ENCODE assay signal across 11 cellular contexts in the genomic region with DNA sequence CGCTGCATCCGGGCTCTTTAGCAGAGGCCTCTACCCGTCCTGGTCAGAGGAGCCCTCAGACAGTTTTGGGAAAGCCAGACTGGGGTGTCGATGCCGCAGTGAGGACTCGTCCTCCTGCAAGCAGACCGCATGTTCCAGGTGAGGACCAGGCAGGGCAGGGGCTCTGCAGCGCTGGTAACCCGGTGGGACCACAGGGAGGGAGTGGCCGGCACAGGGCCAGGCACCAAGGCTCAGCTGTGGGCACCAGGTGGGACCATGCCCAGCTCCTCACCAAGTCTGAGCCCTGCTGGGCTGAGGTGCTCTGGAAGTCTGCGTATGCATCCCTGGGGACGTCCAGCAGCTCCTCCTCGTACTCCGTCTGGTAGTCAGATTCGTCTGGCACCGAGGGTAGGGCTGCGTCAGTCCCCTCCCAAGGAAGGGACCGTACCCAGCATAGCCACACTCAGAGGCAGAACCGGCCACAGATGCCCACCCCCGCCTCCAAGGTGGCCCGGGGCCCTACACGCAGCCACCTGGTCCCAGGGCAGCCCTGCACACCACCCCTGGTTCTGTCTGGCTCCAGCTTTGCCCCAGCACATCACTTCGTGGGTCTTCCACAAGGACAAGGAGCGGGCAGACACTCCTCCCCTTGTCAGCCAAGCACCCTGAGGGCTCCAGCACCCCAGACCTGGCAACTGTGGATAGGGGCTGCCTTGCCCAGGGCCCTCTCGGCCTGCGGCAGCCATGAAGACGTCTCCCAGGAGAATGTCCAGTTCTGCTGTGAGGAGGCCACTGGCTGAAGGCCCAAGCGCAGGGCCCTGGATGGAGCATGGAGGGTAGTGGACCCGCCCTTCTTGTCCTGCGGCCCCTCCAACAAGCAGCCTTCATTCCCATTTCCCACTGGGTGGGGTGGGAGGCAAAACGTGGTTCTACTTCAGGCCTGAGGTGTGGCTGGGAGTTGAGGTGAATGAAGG. TPM values are rescaled to one million over a fixed set of nuclear protein-coding genes. Genes with fewer than 3 reads are reported as not detected.
A peak's percentile ranks its signal among the peaks of the same experiment; 100 is the strongest.
DNase-seq lines count a peak whose midpoint lies in the region; ATAC-seq and TF ChIP-seq lines count a peak whose summit lies in the region.
"Had no signal": no experiment of that assay in that cellular context is flagged by ENCODE, and none has a peak within 500 bp of the region (broad histone marks: within the 10 kb centered on the region; RNA-seq: fewer than 3 reads in every experiment).

No MANE protein-coding gene starts in this region.

- no peaks in the 10 kb centered on the region for H3K9me3 ChIP-seq in naive thymus-derived CD4-positive, alpha-beta T cell (ENCODE audit: control insufficient read depth in 2 of 3, low read length in 3 of 3)

- H3K27ac ChIP-seq in naive thymus-derived CD4-positive, alpha-beta T cell (ENCODE audit: low read depth, low read length), result peak overlapping the region; percentile 93
- H3K27ac ChIP-seq: SJSA1 had no signal

- peaks cover 7% of the 10 kb centered on the region for H3K36me3 Mint-ChIP-seq in stimulated activated naive CD8-positive, alpha-beta T cell treated with anti-CD3 and anti-CD28 coated beads, Interleukin-15, Interleukin-2, amounts not matched to agents 100 ng/mL and 50 ng/mL, for 24 hours (ENCODE audit: low read depth)
- peaks cover 9% of the 10 kb centered on the region for H3K36me3 Mint-ChIP-seq in activated naive CD8-positive, alpha-beta T cell treated with anti-CD3 and anti-CD28 coated beads for 36 hours
- peaks cover 0 to 4% (median 0%) of the 10 kb centered on the region in 5 donors for H3K36me3 Mint-ChIP-seq in naive thymus-derived CD4-positive, alpha-beta T cell
- no peaks in the 10 kb centered on the region for H3K36me3 Mint-ChIP-seq in activated CD4-positive, alpha-beta memory T cell treated with anti-CD3 and anti-CD28 coated beads for 36 hours
- H3K36me3 Mint-ChIP-seq in nephron progenitor cell (ENCODE audit: low read depth), result peaks cover 12% of the 10 kb centered on the region

- H3K4me3 ChIP-seq in naive thymus-derived CD4-positive, alpha-beta T cell (ENCODE audit: low read length), result no peak overlapping the region
- H3K4me3 ChIP-seq: SJSA1 had no signal

- POLR2A ChIA-PET in naive thymus-derived CD4-positive, alpha-beta T cell (lab: Charles Lee), result interaction anchor here (0.9 kb wide), 1 partner anchor 14 kb away, joined by 3 read pairs; no protein-coding TSS in a partner anchor
- POLR2A ChIA-PET in activated CD4-positive, alpha-beta memory T cell treated with anti-CD3 and anti-CD28 coated beads for 36 hours (lab: Charles Lee), result no interaction called here

- no peak for ATAC-seq in stimulated activated naive CD8-positive, alpha-beta T cell treated with anti-CD3 and anti-CD28 coated beads, Interleukin-15, Interleukin-2, amounts not matched to agents 100 U/mL and 50 U/mL, for 24 hours
- ATAC-seq in naive thymus-derived CD4-positive, alpha-beta T cell, result no peak

- intact Hi-C loops in naive thymus-derived CD4-positive, alpha-beta T cell (cut with micrococcal nuclease), result loop anchor here (1.0 to 5.0 kb wide), 2 partner anchors 7 to 92 kb away; partner anchors contain the start of genes MRPL41 (in 1 of the 2) and PNPLA7 (in 1 of the 2)
- intact Hi-C loops in activated CD4-positive, alpha-beta memory T cell treated with anti-CD3 and anti-CD28 coated beads for 36 hours (cut with micrococcal nuclease), result no loop called here

- H3K27me3 Mint-ChIP-seq in stimulated activated naive CD8-positive, alpha-beta T cell treated with anti-CD3 and anti-CD28 coated beads, Interleukin-15, Interleukin-2, amounts not matched to agents 100 ng/mL and 50 ng/mL, for 24 hours, result no peaks in the 10 kb centered on the region
- no peaks in the 10 kb centered on the region for H3K27me3 Mint-ChIP-seq in activated naive CD8-positive, alpha-beta T cell treated with anti-CD3 and anti-CD28 coated beads for 36 hours
- H3K27me3 Mint-ChIP-seq in naive thymus-derived CD4-positive, alpha-beta T cell, result no peaks in the 10 kb centered on the region
- no peaks in the 10 kb centered on the region for H3K27me3 Mint-ChIP-seq in activated CD4-positive, alpha-beta memory T cell treated with anti-CD3 and anti-CD28 coated beads for 36 hours
- H3K27me3 Mint-ChIP-seq in nephron progenitor cell (ENCODE audit: low read depth, poor library complexity), result peaks cover 18% of the 10 kb centered on the region

- H3K27me3 ChIP-seq in naive thymus-derived CD4-positive, alpha-beta T cell (ENCODE audit: control insufficient read depth in 2 of 2, insufficient read depth in 2 of 2, low read length in 2 of 2), result no peaks in the 10 kb centered on the region
- H3K27me3 ChIP-seq: SJSA1 had no signal

- peaks cover 35% of the 10 kb centered on the region for H3K4me1 Mint-ChIP-seq in stimulated activated naive CD8-positive, alpha-beta T cell treated with anti-CD3 and anti-CD28 coated beads, Interleukin-15, Interleukin-2, amounts not matched to agents 100 ng/mL and 50 ng/mL, for 24 hours (ENCODE audit: low read depth)
- H3K4me1 Mint-ChIP-seq in activated naive CD8-positive, alpha-beta T cell treated with anti-CD3 and anti-CD28 coated beads for 36 hours, result peaks cover 14% of the 10 kb centered on the region
- peaks cover 0 to 49% (median 22%) of the 10 kb centered on the region in 7 donors for H3K4me1 Mint-ChIP-seq in naive thymus-derived CD4-positive, alpha-beta T cell
- peaks cover 17% of the 10 kb centered on the region for H3K4me1 Mint-ChIP-seq in activated CD4-positive, alpha-beta memory T cell treated with anti-CD3 and anti-CD28 coated beads for 36 hours (ENCODE audit: low read depth)
- peaks cover 13% of the 10 kb centered on the region for H3K4me1 Mint-ChIP-seq in nephron progenitor cell

- no peak overlapping the region for H3K27ac Mint-ChIP-seq in stimulated activated naive CD8-positive, alpha-beta T cell treated with anti-CD3 and anti-CD28 coated beads, Interleukin-15, Interleukin-2, amounts not matched to agents 100 ng/mL and 50 ng/mL, for 24 hours
- H3K27ac Mint-ChIP-seq in activated naive CD8-positive, alpha-beta T cell treated with anti-CD3 and anti-CD28 coated beads for 36 hours, result peak overlapping the region; percentile 34
- H3K27ac Mint-ChIP-seq in naive thymus-derived CD4-positive, alpha-beta T cell, result peak overlapping the region in 8 of 9 donors; percentile 61 to 98 (median 93)
- no peak overlapping the region for H3K27ac Mint-ChIP-seq in activated CD4-positive, alpha-beta memory T cell treated with anti-CD3 and anti-CD28 coated beads for 36 hours
- H3K27ac Mint-ChIP-seq in nephron progenitor cell, result no peak overlapping the region

- CTCF ChIA-PET in naive thymus-derived CD4-positive, alpha-beta T cell (lab: Charles Lee), result no interaction called here
- CTCF ChIA-PET in activated CD4-positive, alpha-beta memory T cell treated with anti-CD3 and anti-CD28 coated beads for 36 hours (lab: Charles Lee), result no interaction called here

- no peaks in the 10 kb centered on the region for H3K9me3 Mint-ChIP-seq in stimulated activated naive CD8-positive, alpha-beta T cell treated with anti-CD3 and anti-CD28 coated beads, Interleukin-15, Interleukin-2, amounts not matched to agents 100 ng/mL and 50 ng/mL, for 24 hours
- H3K9me3 Mint-ChIP-seq in activated naive CD8-positive, alpha-beta T cell treated with anti-CD3 and anti-CD28 coated beads for 36 hours, result no peaks in the 10 kb centered on the region
- H3K9me3 Mint-ChIP-seq in naive thymus-derived CD4-positive, alpha-beta T cell, result no peaks in the 10 kb centered on the region
- no peaks in the 10 kb centered on the region for H3K9me3 Mint-ChIP-seq in activated CD4-positive, alpha-beta memory T cell treated with anti-CD3 and anti-CD28 coated beads for 36 hours
- no peaks in the 10 kb centered on the region for H3K9me3 Mint-ChIP-seq in nephron progenitor cell

- H3K4me3 Mint-ChIP-seq in stimulated activated naive CD8-positive, alpha-beta T cell treated with anti-CD3 and anti-CD28 coated beads, Interleukin-15, Interleukin-2, amounts not matched to agents 100 ng/mL and 50 ng/mL, for 24 hours, result peak overlapping the region; percentile 52
- H3K4me3 Mint-ChIP-seq in activated naive CD8-positive, alpha-beta T cell treated with anti-CD3 and anti-CD28 coated beads for 36 hours, result peak overlapping the region; percentile 61
- H3K4me3 Mint-ChIP-seq in naive thymus-derived CD4-positive, alpha-beta T cell, result peak overlapping the region; percentile 21 to 87 (median 40)
- H3K4me3 Mint-ChIP-seq in activated CD4-positive, alpha-beta memory T cell treated with anti-CD3 and anti-CD28 coated beads for 36 hours, result no peak overlapping the region
- no peak overlapping the region for H3K4me3 Mint-ChIP-seq in nephron progenitor cell

- TF ChIP-seq CTCF in nephron progenitor cell (IDR thresholded peaks at IDR 0.05), result no peak

- DNase-seq in stimulated activated naive CD8-positive, alpha-beta T cell treated with anti-CD3 and anti-CD28 coated beads, Interleukin-15, Interleukin-2, amounts not matched to agents 100 U/mL and 50 U/mL, for 24 hours, result no peak
- DNase-seq in activated naive CD8-positive, alpha-beta T cell treated with anti-CD3 and anti-CD28 coated beads for 36 hours, result no peak
- peak in 1 of 9 donors; percentile 13 for DNase-seq in naive thymus-derived CD4-positive, alpha-beta T cell
- DNase-seq in NAMALWA (ENCODE audit: low spot score), result no peak
- DNase-seq in MV-4-11 (lab: John Stamatoyannopoulos, UW), result no peak
- no peak for DNase-seq in activated CD4-positive, alpha-beta memory T cell treated with anti-CD3 and anti-CD28 coated beads for 36 hours
- no peak for DNase-seq in nephron progenitor cell
- DNase-seq: NCI-H2029 treated with DMSO at 0.1 percent for 48 hours had no signal

- peaks cover 36 to 42% of the 10 kb centered on the region in 2 donors for H3K4me1 ChIP-seq in naive thymus-derived CD4-positive, alpha-beta T cell (ENCODE audit: control insufficient read depth in 2 of 2, insufficient read depth in 2 of 2, low read length in 2 of 2)

- peaks cover 0 to 22% (median 4%) of the 10 kb centered on the region in 3 experiments for H3K36me3 ChIP-seq in naive thymus-derived CD4-positive, alpha-beta T cell (ENCODE audit: control insufficient read depth in 2 of 3, insufficient read depth in 3 of 3, low read length in 3 of 3)

RNA-seq across cellular contexts. Expression of gene NSMF, which starts 1.5 kb away (rescaled TPM):
- total RNA-seq in activated naive CD8-positive, alpha-beta T cell treated with anti-CD3 and anti-CD28 coated beads for 36 hours, result 10 to 100 TPM; 74.1 to 74.6 TPM
- 10 to 100 TPM; 22.9 to 92.0 (median 57.3) TPM for total RNA-seq in naive thymus-derived CD4-positive, alpha-beta T cell
- polyA plus RNA-seq in naive thymus-derived CD4-positive, alpha-beta T cell, result 10 to 100 TPM; 10.9 to 21.4 TPM
- 10 to 100 TPM; 29.9 to 31.6 TPM for total RNA-seq in activated CD4-positive, alpha-beta memory T cell treated with anti-CD3 and anti-CD28 coated beads for 36 hours

RNA-seq across cellular contexts. Expression of gene ENTPD8, which starts 19.5 kb away (rescaled TPM):
- not detected for total RNA-seq in activated naive CD8-positive, alpha-beta T cell treated with anti-CD3 and anti-CD28 coated beads for 36 hours
- not detected for total RNA-seq in naive thymus-derived CD4-positive, alpha-beta T cell
- polyA plus RNA-seq in naive thymus-derived CD4-positive, alpha-beta T cell, result not detected
- not detected for total RNA-seq in activated CD4-positive, alpha-beta memory T cell treated with anti-CD3 and anti-CD28 coated beads for 36 hours
- total RNA-seq: esophagus mucosa, SJSA1 had no signal

RNA-seq across cellular contexts. Expression of gene NOXA1, which starts 37.4 kb away (rescaled TPM):
- total RNA-seq in activated naive CD8-positive, alpha-beta T cell treated with anti-CD3 and anti-CD28 coated beads for 36 hours, result under 1 TPM; 0.66 to 0.76 TPM
- 10 to 100 TPM in 2 of 5 experiments, 1 to 10 TPM in 2, under 1 TPM in 1; 0.94 to 11.1 (median 6.0) TPM for total RNA-seq in naive thymus-derived CD4-positive, alpha-beta T cell
- 1 to 10 TPM in 1 of 2 donors, under 1 TPM in 1; 0.73 to 2.6 TPM for polyA plus RNA-seq in naive thymus-derived CD4-positive, alpha-beta T cell
- total RNA-seq in activated CD4-positive, alpha-beta memory T cell treated with anti-CD3 and anti-CD28 coated beads for 36 hours, result 1 to 10 TPM; 1.1 TPM
- total RNA-seq: SJSA1 had no signal

RNA-seq across cellular contexts. Expression of gene EXD3, which starts 37.7 kb away (rescaled TPM):
- total RNA-seq in activated naive CD8-positive, alpha-beta T cell treated with anti-CD3 and anti-CD28 coated beads for 36 hours, result 1 to 10 TPM; 3.6 to 4.2 TPM
- total RNA-seq in naive thymus-derived CD4-positive, alpha-beta T cell, result 10 to 100 TPM; 11.7 to 27.2 (median 24.7) TPM
- polyA plus RNA-seq in naive thymus-derived CD4-positive, alpha-beta T cell, result 1 to 10 TPM; 3.5 to 7.6 TPM
- total RNA-seq in activated CD4-positive, alpha-beta memory T cell treated with anti-CD3 and anti-CD28 coated beads for 36 hours, result 10 to 100 TPM; 13.5 to 13.6 TPM

Comparison
In these comparisons a context has a peak if more than half of its experiments do, and no peak if none do; other contexts are left out.
1. H3K27ac Mint-ChIP-seq: peak in activated naive CD8-positive, alpha-beta T cell treated with anti-CD3 and anti-CD28 coated beads for 36 hours (single experiment) and naive thymus-derived CD4-positive, alpha-beta T cell (8 of 9); none in stimulated activated naive CD8-positive, alpha-beta T cell treated with anti-CD3 and anti-CD28 coated beads, Interleukin-15, Interleukin-2, amounts not matched to agents 100 ng/mL and 50 ng/mL, for 24 hours (single experiment), activated CD4-positive, alpha-beta memory T cell treated with anti-CD3 and anti-CD28 coated beads for 36 hours (single experiment) and nephron progenitor cell (single experiment).
2. H3K4me3 Mint-ChIP-seq: peak in stimulated activated naive CD8-positive, alpha-beta T cell treated with anti-CD3 and anti-CD28 coated beads, Interleukin-15, Interleukin-2, amounts not matched to agents 100 ng/mL and 50 ng/mL, for 24 hours (single experiment), activated naive CD8-positive, alpha-beta T cell treated with anti-CD3 and anti-CD28 coated beads for 36 hours (single experiment) and naive thymus-derived CD4-positive, alpha-beta T cell (10 of 10); none in activated CD4-positive, alpha-beta memory T cell treated with anti-CD3 and anti-CD28 coated beads for 36 hours (single experiment) and nephron progenitor cell (single experiment).